In genomic region chr6:3422457-3422816, GRCh38 we compare ENCODE assay signal across 17 cellular contexts. TPM values are rescaled to one million over a fixed set of nuclear protein-coding genes. Genes with fewer than 3 reads are reported as not detected.
DNase-seq lines count a peak whose midpoint lies in the region; ATAC-seq, FAIRE-seq and TF ChIP-seq lines count a peak whose summit lies in the region.
"Had no signal": no experiment of that assay in that cellular context is flagged by ENCODE, and none has a peak within 500 bp of the region (broad histone marks: within the 10 kb centered on the region; RNA-seq: fewer than 3 reads in every experiment).

No MANE protein-coding gene starts in this region.

- H3K4me3 ChIP-seq in GM23338: no peak overlapping the region
- H3K4me3 ChIP-seq in esophagus squamous epithelium: no peak overlapping the region
- peak overlapping the region; percentile 27 for H3K4me3 ChIP-seq in osteoblast (ENCODE audit: insufficient read depth, low read length)
- no peak overlapping the region for H3K4me3 ChIP-seq in prostate gland
- no peak overlapping the region for H3K4me3 ChIP-seq in pancreas

- FAIRE-seq in pancreas (lab: Jason Lieb, UNC): no peak
- FAIRE-seq: frontal cortex, HepG2 had no signal

- H3K9me3 ChIP-seq in esophagus squamous epithelium (no peaks in the 10 kb centered on the region), osteoblast (ENCODE audit: low read depth, low read length) (no peaks in the 10 kb centered on the region), prostate gland (no peaks in the 10 kb centered on the region), pancreas (no peaks in the 10 kb centered on the region)

- no peaks in the 10 kb centered on the region for H4K20me1 ChIP-seq in GM23338 (replicated peaks; ENCODE audit: insufficient read depth)
- no peaks in the 10 kb centered on the region for H4K20me1 ChIP-seq in osteoblast (ENCODE audit: insufficient read depth, low read length)

- DNase-seq in GM23338 (ENCODE audit: low spot score): no peak
- peak; percentile 81 for DNase-seq in NCI-H69 (lab: John Stamatoyannopoulos, UW)
- no peak for DNase-seq in esophagus squamous epithelium (lab: John Stamatoyannopoulos, UW)
- DNase-seq in osteoblast (ENCODE audit: insufficient read length, low spot score, missing footprints): no peak
- DNase-seq in prostate gland (ENCODE audit: low spot score): no peak
- no peak for DNase-seq in NCI-H774 (lab: John Stamatoyannopoulos, UW)
- no peak for DNase-seq in pancreas
- DNase-seq: activated effector memory CD4-positive, alpha-beta T cell treated with anti-CD3 and anti-CD28 coated beads, Interleukin-2, amount 50 U/mL, for 16 hours; GDM1; HCEC 1CT; MV-4-11; SIG-M5; stimulated activated CD4-positive, alpha-beta T cell treated with anti-CD3 and anti-CD28 coated beads, Interleukin-4, amount 100 ng/mL, for 24 hours had no signal

- WGBS in esophagus squamous epithelium, 2 donors: 11 to 24% methylated on average over 1 of the region's 1 CpG
- 45% methylated on average over 1 of the region's 1 CpG for WGBS in prostate gland
- WGBS in pancreas, 2 donors: 51 to 60% methylated on average over 1 of the region's 1 CpG

- H3K4me1 Mint-ChIP-seq in GM23338: peaks cover 92% of the 10 kb centered on the region

- no peak for ATAC-seq in GM23338
- ATAC-seq in pancreas: no peak
- no peak for ATAC-seq in GM18868 (IDR thresholded peaks at IDR 0.05; ENCODE audit: unreplicated experiment)
- ATAC-seq: activated CD4-positive, CD25-positive, alpha-beta regulatory T cell treated with anti-CD3 and anti-CD28 coated beads, Interleukin-2, amount 50 U/mL, for 24 hours; HepG2 had no signal

- H3K9me2 ChIP-seq in GM23338 (ENCODE audit: insufficient read depth): no peaks in the 10 kb centered on the region

- H3K27ac ChIP-seq in GM23338 (ENCODE audit: low read depth) (peak overlapping the region; percentile 81), esophagus squamous epithelium (peak overlapping the region in 3 of 4 donors; percentile 67 to 83 (median 77)), osteoblast (ENCODE audit: low read depth, low read length) (peak overlapping the region; percentile 8), prostate gland (no peak overlapping the region), pancreas (no peak overlapping the region)

- peaks cover 90% of the 10 kb centered on the region for H3K4me1 ChIP-seq in GM23338 (ENCODE audit: insufficient read depth)
- peaks cover 38 to 97% (median 49%) of the 10 kb centered on the region in 3 donors for H3K4me1 ChIP-seq in esophagus squamous epithelium
- peaks cover 38% of the 10 kb centered on the region for H3K4me1 ChIP-seq in osteoblast (ENCODE audit: insufficient read depth, low read length)
- H3K4me1 ChIP-seq in prostate gland (replicated peaks): peaks cover 2% of the 10 kb centered on the region
- H3K4me1 ChIP-seq in pancreas: peaks cover 20 to 39% (median 33%) of the 10 kb centered on the region in 3 donors

- H3K36me3 ChIP-seq in GM23338 (ENCODE audit: insufficient read depth) (no peaks in the 10 kb centered on the region), esophagus squamous epithelium (no peaks in the 10 kb centered on the region), osteoblast (ENCODE audit: insufficient read depth, low read length) (no peaks in the 10 kb centered on the region), prostate gland (no peaks in the 10 kb centered on the region), pancreas (no peaks in the 10 kb centered on the region)

- H3K27me3 ChIP-seq in GM23338 (ENCODE audit: insufficient read depth) (no peaks in the 10 kb centered on the region), esophagus squamous epithelium (no peaks in the 10 kb centered on the region), osteoblast (ENCODE audit: insufficient read depth, low read length) (no peaks in the 10 kb centered on the region), prostate gland (replicated peaks; ENCODE audit: insufficient read depth) (no peaks in the 10 kb centered on the region), pancreas (no peaks in the 10 kb centered on the region)

- peak overlapping the region; percentile 60 for H3K4me2 ChIP-seq in GM23338
- H3K4me2 ChIP-seq in osteoblast (ENCODE audit: insufficient read depth, low read length): peak overlapping the region; percentile 51

- H3K9me3 Mint-ChIP-seq in GM23338: no peaks in the 10 kb centered on the region

- peaks cover 74% of the 10 kb centered on the region for H3K79me2 ChIP-seq in GM23338 (replicated peaks; ENCODE audit: insufficient read depth)
- peaks cover 18% of the 10 kb centered on the region for H3K79me2 ChIP-seq in osteoblast (ENCODE audit: insufficient read depth, low read length)

- H3F3A ChIP-seq in GM23338 (replicated peaks; ENCODE audit: low read depth): peaks cover 24% of the 10 kb centered on the region

- H3K27me3 Mint-ChIP-seq in GM23338 (ENCODE audit: insufficient read depth, low read depth, poor library complexity): peaks cover 3% of the 10 kb centered on the region

- peak overlapping the region; percentile 33 for H3K4me3 Mint-ChIP-seq in GM23338

- TF ChIP-seq POLR2A in esophagus squamous epithelium (IDR thresholded peaks at IDR 0.05) (no peak), prostate gland (IDR thresholded peaks at IDR 0.05) (no peak)

- peak overlapping the region; percentile 92 for H3K27ac Mint-ChIP-seq in GM23338

- peaks cover 16% of the 10 kb centered on the region; the same call in 2 of the 3 replicates for H3K36me3 Mint-ChIP-seq in GM23338 (ENCODE audit: low read depth)

- H2AFZ ChIP-seq in GM23338 (no peak overlapping the region), osteoblast (ENCODE audit: low read length) (no peak overlapping the region)

- intact Hi-C loops in esophagus squamous epithelium (cut with DNase I): no loop called here
- intact Hi-C loops in prostate gland (cut with DNase I): no loop called here
- intact Hi-C loops in pancreas (cut with DNase I): no loop called here

- TF ChIP-seq CTCF in GM23338 (conservative IDR thresholded peaks at IDR 0.05; ENCODE audit: low read depth in 2 of 2): no peak
- TF ChIP-seq CTCF in esophagus squamous epithelium (IDR thresholded peaks at IDR 0.05): no peak
- TF ChIP-seq CTCF in osteoblast (IDR thresholded peaks at IDR 0.05; ENCODE audit: extremely low read depth, low read depth, low read length): no peak
- no peak for TF ChIP-seq CTCF in prostate gland (IDR thresholded peaks at IDR 0.05)
- no peak for TF ChIP-seq CTCF in pancreas (IDR thresholded peaks at IDR 0.05)

TF ChIP-seq in GM23338, 12 proteins besides CTCF, POLR2A, EP300 and RAD21 (continues in another document):
- TF ChIP-seq CREB1 (CRISPR knock-in tag; IDR thresholded peaks at IDR 0.05; ENCODE audit: low read depth) (no peak), ZNF114 (CRISPR knock-in tag; IDR thresholded peaks at IDR 0.05) (no peak), EZH2phosphoT487 (IDR thresholded peaks at IDR 0.05; ENCODE audit: unreplicated experiment) (no peak)

RNA-seq across cellular contexts. Expression of gene SLC22A23, which starts 34.4 kb away (rescaled TPM):
- 38.3 TPM in 2 replicates for total RNA-seq in GM23338 (2014; rRNA removed; shearing (Covaris generic))
- polyA plus RNA-seq in GM23338 (2016; fragmentation: Nextera tagmentation; extraction: Ambion mirVana): 6.1 and 7.0 TPM in 2 replicates
- 10 to 100 TPM; 26.6 to 42.6 (median 37.6) TPM for total RNA-seq in esophagus squamous epithelium
- 16.2 and 18.1 TPM in 2 replicates for total RNA-seq in osteoblast
- 100 to 1,000 TPM in 1 of 2 donors, 10 to 100 TPM in 1; 53.1 to 129 TPM for total RNA-seq in prostate gland
- total RNA-seq in pancreas: 10 to 100 TPM; 12.6 to 27.9 (median 15.9) TPM
- polyA plus RNA-seq in pancreas: 1 to 10 TPM; 4.9 to 7.6 TPM

Comparison
In these comparisons a context has a peak if more than half of its experiments do, and no peak if none do; other contexts are left out.
1. H3K27ac ChIP-seq: peak in GM23338 (single experiment), esophagus squamous epithelium (3 of 4) and osteoblast (single experiment); none in prostate gland (0 of 2) and pancreas (0 of 4).